1 cellular context compared by ENCODE assay signal in the genomic region with DNA sequence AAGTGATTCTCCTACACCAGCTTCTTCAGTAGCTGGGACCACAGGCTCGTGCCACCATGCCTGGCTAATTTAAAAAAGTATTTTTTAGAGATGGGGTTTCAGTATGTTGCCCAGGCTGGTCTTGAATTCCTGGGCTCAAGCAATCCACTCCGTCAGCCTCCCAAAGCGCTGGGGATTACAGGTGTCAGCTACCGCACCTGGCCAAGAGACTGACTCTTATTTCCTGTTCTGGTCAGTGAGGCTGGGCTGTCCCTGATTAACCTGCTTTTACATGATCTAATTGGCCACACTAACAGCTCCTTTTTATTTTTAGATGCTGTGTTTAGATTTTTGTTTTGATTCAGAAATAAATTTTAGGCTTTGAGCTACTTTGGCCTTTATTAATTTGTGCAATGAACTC.
TF ChIP-seq lines count a peak whose summit lies in the region.

No MANE protein-coding gene starts in this region.

TF ChIP-seq in GM23338, 12 proteins besides CTCF, POLR2A, EP300 and RAD21 (continued from another document):
- TF ChIP-seq ZNF462 (CRISPR knock-in tag; IDR thresholded peaks at IDR 0.05): no peak
TF ChIP-seq in GM23338: peak in this region for 0.
